Comparison of ENCODE assay signal across 23 cellular contexts in genomic region chr5:2735996-2736395, GRCh38. TPM values are rescaled to one million over a fixed set of nuclear protein-coding genes. Genes with fewer than 3 reads are reported as not detected.
"Had no signal": no experiment of that assay in that cellular context is flagged by ENCODE, and none has a peak within 500 bp of the region (broad histone marks: within the 10 kb centered on the region; RNA-seq: fewer than 3 reads in every experiment).

No MANE protein-coding gene starts in this region.

- H3K9me3 ChIP-seq: MG63, SJSA1 had no signal

- DNase-seq: IMR-90, Karpas-422, KG1, MG63, NCI-H1092, NCI-H1105 treated with DMSO at 0.1 percent for 48 hours, NCI-H1417 treated with DMSO at 0.1 percent for 48 hours, NCI-H146, NCI-H1694 treated with DMSO at 0.1 percent for 48 hours, NCI-H1930, NCI-H2081, NCI-H2107, NCI-H2227 treated with DMSO at 0.1 percent for 48 hours, NCI-H524, NCI-H526 treated with DMSO at 0.1 percent for 48 hours, NCI-H748 treated with DMSO at 0.1 percent for 48 hours, Right ventricle myocardium superior, RPMI8226, SIG-M5 had no signal

- H3K4me3 ChIP-seq: MG63, SJSA1, SK-N-MC had no signal

- H3K27ac ChIP-seq: SJSA1, SK-N-MC had no signal

- FAIRE-seq: HepG2, RCC 7860 had no signal

- H3K36me3 ChIP-seq: MG63, SJSA1 had no signal

- H3K27me3 ChIP-seq: MG63 had no signal

- ATAC-seq: HepG2 had no signal

RNA-seq across cellular contexts. Expression of gene IRX2, which starts 15.5 kb away (rescaled TPM):
- total RNA-seq: HepG2 had no signal
- polyA plus RNA-seq: HepG2 had no signal
